30 cellular contexts compared by ENCODE assay signal in genomic region chr2:24353933-24354332, GRCh38. TPM values are rescaled to one million over a fixed set of nuclear protein-coding genes. Genes with fewer than 3 reads are reported as not detected.
A peak's percentile ranks its signal among the peaks of the same experiment; 100 is the strongest.
DNase-seq lines count a peak whose midpoint lies in the region; ATAC-seq and TF ChIP-seq lines count a peak whose summit lies in the region.
"Had no signal": no experiment of that assay in that cellular context is flagged by ENCODE, and none has a peak within 500 bp of the region (broad histone marks: within the 10 kb centered on the region; RNA-seq: fewer than 3 reads in every experiment).

No MANE protein-coding gene starts in this region.

- H3K4me3 Mint-ChIP-seq in activated B cell treated with CpG ODN at 0.5 μM for 24 hours, result peak overlapping the region; percentile 24
- H3K4me3 Mint-ChIP-seq in naive thymus-derived CD8-positive, alpha-beta T cell, result peak overlapping the region in 6 of 10 donors; percentile 8 to 47 (median 22)
- H3K4me3 Mint-ChIP-seq: activated CD4-positive, alpha-beta memory T cell treated with anti-CD3 and anti-CD28 coated beads for 36 hours; activated T-cell treated with anti-CD3 and anti-CD28 coated beads, Interleukin-2, amount 50 U/mL, for 72 hours; central memory CD8-positive, alpha-beta T cell; dendritic cell treated with granulocyte-macrophage colony-stimulating factor and Interleukin-4, amounts not matched to agents 40 ng/mL and 50 ng/mL, for 4 days; endodermal cell; natural killer cell treated with Interleukin-12 subunit alpha and Interleukin-12 subunit beta and Interleukin-15 and Interleukin-18, amount 100 ng/mL, for 72 hours had no signal

- no peak overlapping the region for H3K4me3 ChIP-seq in BLaER1
- H3K4me3 ChIP-seq in Loucy (ENCODE audit: low read length, poor library complexity, severe bottlenecking), result peak overlapping the region; percentile 66
- H3K4me3 ChIP-seq: A549, esophagus muscularis mucosa, GM23248, SK-N-MC, testis, vagina had no signal

- intact Hi-C loops in activated B cell treated with CpG ODN at 0.5 μM for 24 hours (cut with micrococcal nuclease), result loop anchor here (10.0 kb wide), 1 partner anchor 921 kb away; no protein-coding TSS in a partner anchor

- no peak overlapping the region for H2AFZ ChIP-seq in Loucy (ENCODE audit: low read length)
- H2AFZ ChIP-seq: GM23248 had no signal

- H3K36me3 ChIP-seq in BLaER1, result no peaks in the 10 kb centered on the region
- H3K36me3 ChIP-seq in Loucy (ENCODE audit: insufficient read depth, low read length), result no peaks in the 10 kb centered on the region
- H3K36me3 ChIP-seq: esophagus muscularis mucosa, vagina had no signal

- H3K36me3 Mint-ChIP-seq in activated B cell treated with CpG ODN at 0.5 μM for 24 hours (ENCODE audit: low read depth), result peaks cover 17% of the 10 kb centered on the region
- peaks cover 0 to 6% (median 6%) of the 10 kb centered on the region in 3 donors for H3K36me3 Mint-ChIP-seq in naive thymus-derived CD8-positive, alpha-beta T cell
- H3K36me3 Mint-ChIP-seq: natural killer cell treated with Interleukin-12 subunit alpha and Interleukin-12 subunit beta and Interleukin-15 and Interleukin-18, amount 100 ng/mL, for 72 hours had no signal

- H3K4me2 ChIP-seq in BLaER1, result peak overlapping the region; percentile 63
- H3K4me2 ChIP-seq in Loucy (ENCODE audit: low read depth, low read length, poor library complexity, severe bottlenecking), result peak overlapping the region; percentile 66
- H3K4me2 ChIP-seq: A549 had no signal

- H3K27ac ChIP-seq in BLaER1, result peak overlapping the region; percentile 54
- H3K27ac ChIP-seq: A549, GM23248, testis, vagina had no signal

- H3K27me3 Mint-ChIP-seq in activated B cell treated with CpG ODN at 0.5 μM for 24 hours, result no peaks in the 10 kb centered on the region
- H3K27me3 Mint-ChIP-seq in naive thymus-derived CD8-positive, alpha-beta T cell, result no peaks in the 10 kb centered on the region
- H3K27me3 Mint-ChIP-seq: activated CD4-positive, alpha-beta memory T cell treated with anti-CD3 and anti-CD28 coated beads for 36 hours; central memory CD8-positive, alpha-beta T cell; dendritic cell treated with granulocyte-macrophage colony-stimulating factor and Interleukin-4, amounts not matched to agents 40 ng/mL and 50 ng/mL, for 4 days; natural killer cell treated with Interleukin-12 subunit alpha and Interleukin-12 subunit beta and Interleukin-15 and Interleukin-18, amount 100 ng/mL, for 72 hours had no signal

- POLR2A ChIA-PET in activated B cell treated with CpG ODN at 0.5 μM for 24 hours (lab: Charles Lee), result interaction anchor here (0.5 to 1.6 kb wide), 3 partner anchors 12 to 1057 kb away, joined by 3 to 10 read pairs (median 10); no protein-coding TSS in a partner anchor
- POLR2A ChIA-PET in naive thymus-derived CD8-positive, alpha-beta T cell (lab: Charles Lee), result no interaction called here

- TF ChIP-seq CTCF in Loucy (conservative IDR thresholded peaks at IDR 0.05; ENCODE audit: low read length) (no peak), activated B cell treated with CpG ODN at 0.5 μM for 24 hours (IDR thresholded peaks at IDR 0.05) (no peak)

- H4K20me1 ChIP-seq in BLaER1, result peaks cover 37% of the 10 kb centered on the region; the same call in 1 of the 2 replicates
- H4K20me1 ChIP-seq in Loucy (ENCODE audit: insufficient read depth, low read length, poor library complexity, severe bottlenecking), result peaks cover 53% of the 10 kb centered on the region

- H3K27me3 ChIP-seq in BLaER1 (no peaks in the 10 kb centered on the region), Loucy (ENCODE audit: insufficient read depth, low read length, poor library complexity, severe bottlenecking) (no peaks in the 10 kb centered on the region)
- H3K27me3 ChIP-seq: esophagus muscularis mucosa, testis, vagina had no signal

- no peaks in the 10 kb centered on the region for H3F3A ChIP-seq in Loucy (ENCODE audit: low read depth)

- peaks cover 85% of the 10 kb centered on the region for H3K4me1 Mint-ChIP-seq in activated B cell treated with CpG ODN at 0.5 μM for 24 hours
- peaks cover 33 to 90% (median 79%) of the 10 kb centered on the region in 4 donors for H3K4me1 Mint-ChIP-seq in naive thymus-derived CD8-positive, alpha-beta T cell

- no peak overlapping the region for H3K9ac ChIP-seq in BLaER1
- peak overlapping the region; percentile 46 for H3K9ac ChIP-seq in Loucy (ENCODE audit: low read depth, low read length, poor library complexity, severe bottlenecking)
- H3K9ac ChIP-seq: GM23248 had no signal

- CTCF ChIA-PET in activated B cell treated with CpG ODN at 0.5 μM for 24 hours (lab: Charles Lee), result no interaction called here

- H3K79me2 ChIP-seq in Loucy (ENCODE audit: insufficient read depth, low read length), result peaks cover 97% of the 10 kb centered on the region

- H3K9me3 ChIP-seq in BLaER1 (peaks cover 7% of the 10 kb centered on the region; the same call in 1 of the 2 replicates), Loucy (ENCODE audit: insufficient read depth, low read depth, low read length) (no peaks in the 10 kb centered on the region)
- H3K9me3 ChIP-seq: A549, esophagus muscularis mucosa, testis, vagina had no signal

- no peak for ATAC-seq in activated B cell treated with CpG ODN at 0.5 μM for 24 hours (ENCODE audit: low read depth)
- no peak for ATAC-seq in naive thymus-derived CD8-positive, alpha-beta T cell
- no peak for ATAC-seq in GM19455 (IDR thresholded peaks at IDR 0.05; ENCODE audit: unreplicated experiment)
- ATAC-seq in HG02938 (IDR thresholded peaks at IDR 0.05; ENCODE audit: unreplicated experiment), result no peak
- no peak for ATAC-seq in GM21367 (IDR thresholded peaks at IDR 0.05; ENCODE audit: unreplicated experiment)
- ATAC-seq in GM18861 (IDR thresholded peaks at IDR 0.05; ENCODE audit: unreplicated experiment), result no peak
- ATAC-seq: A549; activated T-cell treated with anti-CD3 and anti-CD28 coated beads, Interleukin-2, amount 50 U/mL, for 72 hours; natural killer cell treated with Interleukin-12 subunit alpha and Interleukin-12 subunit beta and Interleukin-15 and Interleukin-18, amount 100 ng/mL, for 72 hours; stimulated activated naive CD8-positive, alpha-beta T cell treated with anti-CD3 and anti-CD28 coated beads, Interleukin-15, Interleukin-2, amounts not matched to agents 100 U/mL and 50 U/mL, for 24 hours had no signal

- H3K9me2 ChIP-seq in Loucy (replicated peaks; ENCODE audit: low read depth, low read length), result no peaks in the 10 kb centered on the region

- DNase-seq in activated B cell treated with CpG ODN at 0.5 μM for 24 hours, result no peak
- DNase-seq in naive thymus-derived CD8-positive, alpha-beta T cell, result no peak
- DNase-seq: activated CD4-positive, alpha-beta memory T cell treated with anti-CD3 and anti-CD28 coated beads for 36 hours; activated CD4-positive, alpha-beta T cell treated with anti-CD3 and anti-CD28 coated beads for 1 hour; activated naive CD4-positive, alpha-beta T cell; activated T-cell treated with anti-CD3 and anti-CD28 coated beads, Interleukin-2, amount 50 U/mL, for 72 hours; DMS153; endodermal cell; foreskin fibroblast; GM23248; head of caudate nucleus; NCI-H1105 treated with DMSO at 0.1 percent for 48 hours; NCI-H187 treated with DMSO at 0.1 percent for 48 hours; NCI-H2171; NCI-H510A; stimulated activated naive CD8-positive, alpha-beta T cell treated with anti-CD3 and anti-CD28 coated beads, Interleukin-15, Interleukin-2, amounts not matched to agents 100 U/mL and 50 U/mL, for 24 hours; testis had no signal

- peaks cover 5% of the 10 kb centered on the region for H3K9me3 Mint-ChIP-seq in activated B cell treated with CpG ODN at 0.5 μM for 24 hours
- no peaks in the 10 kb centered on the region for H3K9me3 Mint-ChIP-seq in naive thymus-derived CD8-positive, alpha-beta T cell
- H3K9me3 Mint-ChIP-seq: activated T-cell treated with anti-CD3 and anti-CD28 coated beads, Interleukin-2, amount 50 U/mL, for 72 hours; central memory CD8-positive, alpha-beta T cell; dendritic cell treated with granulocyte-macrophage colony-stimulating factor and Interleukin-4, amounts not matched to agents 40 ng/mL and 50 ng/mL, for 4 days; endodermal cell; natural killer cell treated with Interleukin-12 subunit alpha and Interleukin-12 subunit beta and Interleukin-15 and Interleukin-18, amount 100 ng/mL, for 72 hours had no signal

- H3K27ac Mint-ChIP-seq in activated B cell treated with CpG ODN at 0.5 μM for 24 hours, result peak overlapping the region; percentile 82
- peak overlapping the region in 1 of 10 donors; percentile 81 for H3K27ac Mint-ChIP-seq in naive thymus-derived CD8-positive, alpha-beta T cell
- H3K27ac Mint-ChIP-seq: activated CD4-positive, alpha-beta memory T cell treated with anti-CD3 and anti-CD28 coated beads for 36 hours; activated T-cell treated with anti-CD3 and anti-CD28 coated beads, Interleukin-2, amount 50 U/mL, for 72 hours; endodermal cell; natural killer cell treated with Interleukin-12 subunit alpha and Interleukin-12 subunit beta and Interleukin-15 and Interleukin-18, amount 100 ng/mL, for 72 hours had no signal

- peaks cover 66% of the 10 kb centered on the region for H3K4me1 ChIP-seq in BLaER1
- H3K4me1 ChIP-seq in Loucy (ENCODE audit: insufficient read depth, low read length, poor library complexity, severe bottlenecking), result peaks cover 50% of the 10 kb centered on the region

RNA-seq across cellular contexts. Expression of gene ITSN2, which starts 6.4 kb away (rescaled TPM):
- total RNA-seq in activated B cell treated with CpG ODN at 0.5 μM for 24 hours, result 147 and 156 TPM in 2 replicates
- 100 to 1,000 TPM; 141 to 156 TPM for total RNA-seq in naive thymus-derived CD8-positive, alpha-beta T cell
- 10 to 100 TPM; 45.9 to 57.8 (median 47.1) TPM for polyA plus RNA-seq in naive thymus-derived CD8-positive, alpha-beta T cell
